In genomic region chr1:156973464-156973863, GRCh38 we compare ENCODE assay signal across 32 cellular contexts. TPM values are rescaled to one million over a fixed set of nuclear protein-coding genes. Genes with fewer than 3 reads are reported as not detected.
"Had no signal": no experiment of that assay in that cellular context is flagged by ENCODE, and none has a peak within 500 bp of the region (broad histone marks: within the 10 kb centered on the region; RNA-seq: fewer than 3 reads in every experiment).

No MANE protein-coding gene starts in this region.

- H3K27ac ChIP-seq: ascending aorta, cardiac muscle cell, VCaP had no signal

- FAIRE-seq: bronchial epithelial cell, colon had no signal

- H3K27me3 ChIP-seq: ascending aorta, cardiac muscle cell had no signal

- ATAC-seq: activated CD8-positive, alpha-beta T cell treated with anti-CD3 and anti-CD28 coated beads for 36 hours; activated naive CD8-positive, alpha-beta T cell treated with anti-CD3 and anti-CD28 coated beads, Interleukin-2, amount 50 U/mL, for 24 hours; activated T-cell treated with anti-CD3 and anti-CD28 coated beads, Interleukin-2, amount 50 U/mL, for 4 hours; activated T-cell treated with anti-CD3 and anti-CD28 coated beads, Interleukin-2, amount 50 U/mL, for 72 hours; activated T-helper 17 cell treated with anti-CD3 and anti-CD28 coated beads, Interleukin-2, amount 50 U/mL, for 72 hours; T-cell; T-helper 17 cell had no signal

- H3K4me3 ChIP-seq: ascending aorta, cardiac muscle cell had no signal

- H3K4me1 ChIP-seq: ascending aorta had no signal

- DNase-seq: activated B cell treated with CpG ODN at 0.5 μM for 24 hours; activated CD4-positive, alpha-beta memory T cell treated with anti-CD3 and anti-CD28 coated beads for 36 hours; activated CD4-positive, alpha-beta T cell treated with anti-CD3 and anti-CD28 coated beads for 4 hours; activated CD4-positive, alpha-beta T cell treated with anti-CD3 and anti-CD28 coated beads, Interleukin-2, amount 10 ng/mL, durations not matched to agents 24 days and 14 days; activated CD4-positive, alpha-beta T cell treated with anti-CD3 and anti-CD28 coated beads, Interleukin-2, amount 50 U/mL, for 1 hour; activated CD4-positive, alpha-beta T cell treated with anti-CD3 and anti-CD28 coated beads, Interleukin-2, amount 50 U/mL, for 4 hours; activated CD4-positive, CD25-positive, alpha-beta regulatory T cell treated with anti-CD3 and anti-CD28 coated beads, Interleukin-2, amount 50 U/mL, for 72 hours; activated CD8-positive, alpha-beta memory T cell treated with anti-CD3 and anti-CD28 coated beads, Interleukin-2, amount 50 U/mL, for 4 hours; activated CD8-positive, alpha-beta T cell treated with anti-CD3 and anti-CD28 coated beads for 36 hours; activated effector memory CD4-positive, alpha-beta T cell treated with anti-CD3 and anti-CD28 coated beads, Interleukin-2, amount 50 U/mL, for 16 hours; activated naive CD4-positive, alpha-beta T cell treated with anti-CD3 and anti-CD28 coated beads, Interleukin-2, amount 10 ng/mL, durations not matched to agents 7 days and 5 days; activated naive CD4-positive, alpha-beta T cell treated with Interleukin-2 at 50 U/mL for 16 hours; activated naive CD8-positive, alpha-beta T cell treated with anti-CD3 and anti-CD28 coated beads, Interleukin-2, amount 10 ng/mL, durations not matched to agents 7 days and 5 days; activated naive CD8-positive, alpha-beta T cell treated with anti-CD3 and anti-CD28 coated beads, Interleukin-2, amount 50 U/mL, for 24 hours; activated T-cell treated with anti-CD3 and anti-CD28 coated beads for 4 hours; activated T-cell treated with anti-CD3 and anti-CD28 coated beads, Interleukin-2, amount 50 U/mL, for 1 hour; activated T-cell treated with anti-CD3 and anti-CD28 coated beads, Interleukin-2, amount 50 U/mL, for 4 hours; activated T-cell treated with anti-CD3 and anti-CD28 coated beads, Interleukin-2, amount 50 U/mL, for 72 hours; amygdala; anterior cingulate cortex; T-cell; T-helper 17 cell had no signal

- H3K9me3 ChIP-seq: ascending aorta had no signal

RNA-seq across cellular contexts. Expression of gene LRRC71, which starts 53.0 kb away (rescaled TPM):
- total RNA-seq: activated B cell treated with CpG ODN at 0.5 μM for 24 hours; activated CD4-positive, alpha-beta memory T cell treated with anti-CD3 and anti-CD28 coated beads for 36 hours; activated CD4-positive, alpha-beta T cell treated with anti-CD3 and anti-CD28 coated beads, Interleukin-2, amount 10 ng/mL, durations not matched to agents 24 days and 14 days; activated CD8-positive, alpha-beta memory T cell treated with anti-CD3 and anti-CD28 coated beads for 36 hours; activated CD8-positive, alpha-beta T cell treated with anti-CD3 and anti-CD28 coated beads for 36 hours; activated naive CD8-positive, alpha-beta T cell treated with anti-CD3 and anti-CD28 coated beads, Interleukin-2, amount 10 ng/mL, durations not matched to agents 7 days and 5 days; activated T-cell treated with anti-CD3 and anti-CD28 coated beads, Interleukin-2, amount 50 U/mL, for 4 hours; activated T-cell treated with anti-CD3 and anti-CD28 coated beads, Interleukin-2, amount 50 U/mL, for 72 hours; activated T-helper 1 cell treated with anti-CD3 and anti-CD28 coated beads, Interleukin-12 subunit alpha, Interleukin-12 subunit beta, Interleukin-2, Interleukin-4 antibody, amounts not matched to agents 30 ng/mL and 10 ng/mL and 1 ng/mL, durations not matched to agents 14 hours and 24 hours and 36 hours; activated T-helper 17 cell treated with anti-CD3 and anti-CD28 coated beads, Interleukin-2, amount 50 U/mL, for 72 hours; ascending aorta; bronchial epithelial cell; T-cell; T-helper 1 cell treated with Interleukin-12 subunit alpha and Interleukin-12 subunit beta and Interleukin-4 antibody, amounts not matched to agents 30 ng/mL and 1 ng/mL, for 36 hours; T-helper 17 cell; T-helper 2 cell treated with Interferon-gamma antibody and Interleukin-4, amounts not matched to agents 100 ng/mL and 5 ng/mL, for 36 hours had no signal
